28 cellular contexts compared by ENCODE assay signal in genomic region chr6:88304515-88304914, GRCh38.
"Had no signal": no experiment of that assay in that cellular context is flagged by ENCODE, and none has a peak within 500 bp of the region (broad histone marks: within the 10 kb centered on the region; RNA-seq: fewer than 3 reads in every experiment).

No MANE protein-coding gene starts in this region.

- H3K27me3 ChIP-seq: neutrophil, pancreas, right lobe of liver, sigmoid colon, suprapubic skin, testis, tibial artery, transverse colon, upper lobe of right lung, uterus had no signal

- H3K27ac Mint-ChIP-seq: naive thymus-derived CD8-positive, alpha-beta T cell; natural killer cell treated with Interleukin-12 subunit alpha and Interleukin-12 subunit beta and Interleukin-15 and Interleukin-18, amount 100 ng/mL, for 72 hours; nephron progenitor cell; stimulated activated memory B cell treated with anti-CD40 and anti-IgM and Interleukin-4, amounts not matched to agents 10 μg/mL and 1 μg/mL and 100 μg/mL, for 72 hours; stimulated activated naive CD8-positive, alpha-beta T cell treated with anti-CD3 and anti-CD28 coated beads, Interleukin-15, amount 100 ng/mL, for 72 hours; type B pancreatic cell had no signal

- H3K4me3 Mint-ChIP-seq: naive thymus-derived CD8-positive, alpha-beta T cell; natural killer cell treated with Interleukin-12 subunit alpha and Interleukin-12 subunit beta and Interleukin-15 and Interleukin-18, amount 100 ng/mL, for 72 hours; nephron progenitor cell; neural crest cell; stimulated activated memory B cell treated with anti-CD40 and anti-IgM and Interleukin-4, amounts not matched to agents 10 μg/mL and 1 μg/mL and 100 μg/mL, for 72 hours; stimulated activated naive CD8-positive, alpha-beta T cell treated with anti-CD3 and anti-CD28 coated beads, Interleukin-15, amount 100 ng/mL, for 72 hours; type B pancreatic cell had no signal

- DNase-seq: naive thymus-derived CD8-positive, alpha-beta T cell; nephron progenitor cell; nucleus accumbens; pancreas; right cardiac atrium; right lobe of liver; sigmoid colon; small intestine; stimulated activated CD4-positive, alpha-beta T cell treated with anti-CD3 and anti-CD28 coated beads, Interleukin-15, amount 100 ng/mL, for 24 hours; stimulated activated CD4-positive, alpha-beta T cell treated with anti-CD3 and anti-CD28 coated beads, Interleukin-2, amount 100 ng/mL, for 24 hours; stimulated activated CD4-positive, alpha-beta T cell treated with anti-CD3 and anti-CD28 coated beads, Interleukin-2, amount 100 ng/mL, for 48 hours; stimulated activated CD4-positive, alpha-beta T cell treated with anti-CD3 and anti-CD28 coated beads, Interleukin-4, amount 100 ng/mL, for 24 hours; stimulated activated naive CD4-positive, alpha-beta T cell; stimulated activated naive CD8-positive, alpha-beta T cell treated with anti-CD3 and anti-CD28 coated beads, Interleukin-15, amount 100 ng/mL, for 72 hours; stimulated activated naive CD8-positive, alpha-beta T cell treated with anti-CD3 and anti-CD28 coated beads, Interleukin-15, Interleukin-2, amounts not matched to agents 100 U/mL and 50 U/mL, for 24 hours; substantia nigra; testis; tibial artery; transverse colon; upper lobe of right lung; uterus had no signal

- H3K27me3 Mint-ChIP-seq: stimulated activated memory B cell treated with anti-CD40 and anti-IgM and Interleukin-4, amounts not matched to agents 10 μg/mL and 1 μg/mL and 100 μg/mL, for 72 hours; stimulated activated naive CD8-positive, alpha-beta T cell treated with anti-CD3 and anti-CD28 coated beads, Interleukin-15, amount 100 ng/mL, for 72 hours; type B pancreatic cell had no signal

- H3K9me3 ChIP-seq: neutrophil, pancreas, prostate gland, right lobe of liver, suprapubic skin, testis, tibial artery, upper lobe of right lung, uterus had no signal

- H3K36me3 Mint-ChIP-seq: naive thymus-derived CD8-positive, alpha-beta T cell; natural killer cell treated with Interleukin-12 subunit alpha and Interleukin-12 subunit beta and Interleukin-15 and Interleukin-18, amount 100 ng/mL, for 72 hours; stimulated activated memory B cell treated with anti-CD40 and anti-IgM and Interleukin-4, amounts not matched to agents 10 μg/mL and 1 μg/mL and 100 μg/mL, for 72 hours; type B pancreatic cell had no signal

- H3K4me1 ChIP-seq: pancreas, prostate gland, sigmoid colon, suprapubic skin, transverse colon, upper lobe of right lung, uterus had no signal

- H3K9me3 Mint-ChIP-seq: natural killer cell treated with Interleukin-12 subunit alpha and Interleukin-12 subunit beta and Interleukin-15 and Interleukin-18, amount 100 ng/mL, for 72 hours; nephron progenitor cell; neural crest cell; stimulated activated memory B cell treated with anti-CD40 and anti-IgM and Interleukin-4, amounts not matched to agents 10 μg/mL and 1 μg/mL and 100 μg/mL, for 72 hours; stimulated activated naive CD8-positive, alpha-beta T cell treated with anti-CD3 and anti-CD28 coated beads, Interleukin-15, amount 100 ng/mL, for 72 hours; type B pancreatic cell had no signal

- H3K4me3 ChIP-seq: pancreas, prostate gland, right lobe of liver, sigmoid colon, suprapubic skin, testis, tibial artery, transverse colon, upper lobe of right lung, uterus had no signal

- ATAC-seq: naive thymus-derived CD8-positive, alpha-beta T cell; pancreas; right cardiac atrium; stimulated activated memory B cell treated with anti-CD40 and anti-IgM and Interleukin-4, amounts not matched to agents 10 μg/mL and 1 μg/mL and 100 μg/mL, for 72 hours; stimulated activated naive CD8-positive, alpha-beta T cell treated with anti-CD3 and anti-CD28 coated beads, Interleukin-15, amount 100 ng/mL, for 72 hours; stimulated activated naive CD8-positive, alpha-beta T cell treated with anti-CD3 and anti-CD28 coated beads, Interleukin-15, Interleukin-2, amounts not matched to agents 100 U/mL and 50 U/mL, for 24 hours; upper lobe of right lung had no signal

- H3K36me3 ChIP-seq: neutrophil, pancreas, prostate gland, right lobe of liver, sigmoid colon, suprapubic skin, tibial artery, transverse colon, upper lobe of right lung, uterus had no signal

- H3K4me1 Mint-ChIP-seq: naive thymus-derived CD8-positive, alpha-beta T cell; nephron progenitor cell; stimulated activated memory B cell treated with anti-CD40 and anti-IgM and Interleukin-4, amounts not matched to agents 10 μg/mL and 1 μg/mL and 100 μg/mL, for 72 hours; stimulated activated naive CD8-positive, alpha-beta T cell treated with anti-CD3 and anti-CD28 coated beads, Interleukin-15, amount 100 ng/mL, for 72 hours had no signal
